Comparison of ENCODE assay signal across 2 cellular contexts in genomic region chr17:77382356-77382911, GRCh38.
TF ChIP-seq lines count a peak whose summit lies in the region.

No MANE protein-coding gene starts in this region.

TF ChIP-seq in A549, 52 proteins besides CTCF, POLR2A, EP300 and RAD21 (continued from another document):
- TF ChIP-seq, protein P1, sequence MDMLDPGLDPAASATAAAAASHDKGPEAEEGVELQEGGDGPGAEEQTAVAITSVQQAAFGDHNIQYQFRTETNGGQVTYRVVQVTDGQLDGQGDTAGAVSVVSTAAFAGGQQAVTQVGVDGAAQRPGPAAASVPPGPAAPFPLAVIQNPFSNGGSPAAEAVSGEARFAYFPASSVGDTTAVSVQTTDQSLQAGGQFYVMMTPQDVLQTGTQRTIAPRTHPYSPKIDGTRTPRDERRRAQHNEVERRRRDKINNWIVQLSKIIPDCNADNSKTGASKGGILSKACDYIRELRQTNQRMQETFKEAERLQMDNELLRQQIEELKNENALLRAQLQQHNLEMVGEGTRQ (IDR thresholded peaks at IDR 0.05) = no peak
- no peak for TF ChIP-seq NFE2L2 (conservative IDR thresholded peaks at IDR 0.05; ENCODE audit: low read length)

TF ChIP-seq in SK-N-SH, 30 proteins besides CTCF, POLR2A, EP300 and RAD21 (continued from another document):
- no peak for TF ChIP-seq ZBTB33 (IDR thresholded peaks at IDR 0.05; ENCODE audit: borderline replicate concordance, low read depth)
- TF ChIP-seq, protein P2, sequence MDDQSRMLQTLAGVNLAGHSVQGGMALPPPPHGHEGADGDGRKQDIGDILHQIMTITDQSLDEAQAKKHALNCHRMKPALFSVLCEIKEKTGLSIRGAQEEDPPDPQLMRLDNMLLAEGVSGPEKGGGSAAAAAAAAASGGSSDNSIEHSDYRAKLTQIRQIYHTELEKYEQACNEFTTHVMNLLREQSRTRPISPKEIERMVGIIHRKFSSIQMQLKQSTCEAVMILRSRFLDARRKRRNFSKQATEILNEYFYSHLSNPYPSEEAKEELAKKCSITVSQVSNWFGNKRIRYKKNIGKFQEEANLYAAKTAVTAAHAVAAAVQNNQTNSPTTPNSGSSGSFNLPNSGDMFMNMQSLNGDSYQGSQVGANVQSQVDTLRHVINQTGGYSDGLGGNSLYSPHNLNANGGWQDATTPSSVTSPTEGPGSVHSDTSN (IDR thresholded peaks at IDR 0.05) = no peak
- TF ChIP-seq EZH2phosphoT487 (IDR thresholded peaks at IDR 0.05; ENCODE audit: borderline replicate concordance, low read depth) = no peak
